ENCODE assay signal across 9 cellular contexts in the genomic region with DNA sequence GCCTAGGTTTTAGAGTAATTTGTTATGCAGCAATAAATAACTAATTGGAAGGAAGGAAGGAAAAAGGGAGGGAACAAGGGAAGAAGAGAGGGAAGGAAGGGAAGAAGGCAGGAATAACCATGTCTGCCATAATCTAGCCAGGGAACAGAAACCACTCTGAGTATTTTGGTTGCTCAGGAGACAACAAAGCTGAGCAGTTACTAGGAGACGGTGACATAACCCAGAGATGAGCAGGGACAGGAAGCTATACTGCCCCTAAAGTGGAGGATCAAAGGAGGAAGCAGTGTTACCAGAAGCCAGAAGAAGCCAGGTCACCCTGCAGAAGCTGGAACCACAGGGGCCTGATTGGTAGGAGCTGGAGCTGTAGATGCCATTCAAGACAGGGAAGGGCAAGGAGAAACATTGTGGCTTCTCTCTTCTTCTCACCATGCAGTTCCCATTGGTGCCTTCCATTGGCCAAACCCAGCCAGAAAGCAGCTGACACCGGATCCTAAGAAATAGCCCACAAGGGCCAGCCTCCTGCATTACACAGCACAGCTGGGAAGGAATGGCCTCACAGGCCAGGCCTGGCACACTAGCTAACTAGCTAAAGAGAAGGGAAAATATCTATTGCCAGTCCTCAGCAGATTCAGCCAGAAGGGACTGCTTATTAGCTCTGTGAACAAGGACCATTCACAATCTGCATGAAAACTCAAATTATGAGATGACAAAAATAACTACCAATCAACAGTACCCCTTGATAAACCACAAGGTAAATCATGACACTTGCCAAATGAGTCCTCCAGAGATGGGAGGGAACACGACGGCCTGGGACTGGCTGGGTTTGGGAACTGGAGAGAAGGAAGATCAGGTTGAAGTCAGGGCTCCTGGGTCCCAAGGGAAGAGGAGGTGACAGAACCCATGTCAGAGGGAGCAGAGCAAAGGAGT.
A peak's percentile ranks its signal among the peaks of the same experiment; 100 is the strongest.
DNase-seq lines count a peak whose midpoint lies in the region; ATAC-seq and TF ChIP-seq lines count a peak whose summit lies in the region.
"Had no signal": no experiment of that assay in that cellular context is flagged by ENCODE, and none has a peak within 500 bp of the region (broad histone marks: within the 10 kb centered on the region; RNA-seq: fewer than 3 reads in every experiment).

No MANE protein-coding gene starts in this region.

- no peak for TF ChIP-seq POLR2A in NB4 (IDR thresholded peaks at IDR 0.05; ENCODE audit: extremely low read depth, insufficient read length)

- no peak for TF ChIP-seq CTCF in NB4 (IDR thresholded peaks at IDR 0.05; ENCODE audit: low read depth, low read length)

- peak; percentile 67 for DNase-seq in NB4 (ENCODE audit: low read depth)
- peak; percentile 62 for DNase-seq in myocyte (ENCODE audit: low read depth)
- DNase-seq in left lobe of liver (ENCODE audit: low spot score): no peak
- no peak for DNase-seq in NCI-H526 (lab: John Stamatoyannopoulos, UW)
- DNase-seq in hypothalamus (lab: John Stamatoyannopoulos, UW): no peak
- no peak for DNase-seq in NCI-H146 treated with DMSO at 0.1 percent for 48 hours (lab: John Stamatoyannopoulos, UW; ENCODE audit: unreplicated experiment)
- DNase-seq: KG1 had no signal

- ATAC-seq in GM18907 (IDR thresholded peaks at IDR 0.05; ENCODE audit: unreplicated experiment): peak; percentile 37
- peak; percentile 17 for ATAC-seq in HG02642 (IDR thresholded peaks at IDR 0.05; ENCODE audit: poor library complexity, unreplicated experiment)
- no peak for ATAC-seq in left lobe of liver

- H3K4me3 ChIP-seq in NB4 (ENCODE audit: low read depth, low read length): no peak overlapping the region

Comparison
In these comparisons a context has a peak if more than half of its experiments do, and no peak if none do; other contexts are left out.
1. DNase-seq: peak in NB4 (single experiment) and myocyte (single experiment); none in left lobe of liver (single experiment), NCI-H526 (0 of 2), hypothalamus (0 of 51) and NCI-H146 treated with DMSO at 0.1 percent for 48 hours (single experiment).